Comparison of ENCODE assay signal across 17 cellular contexts in genomic region chr2:209666296-209666695, GRCh38.
DNase-seq lines count a peak whose midpoint lies in the region; ATAC-seq, FAIRE-seq and TF ChIP-seq lines count a peak whose summit lies in the region.
"Had no signal": no experiment of that assay in that cellular context is flagged by ENCODE, and none has a peak within 500 bp of the region (broad histone marks: within the 10 kb centered on the region; RNA-seq: fewer than 3 reads in every experiment).

No MANE protein-coding gene starts in this region.

- no peak for ATAC-seq in GM23338
- ATAC-seq in WTC11, result peak; percentile 58; the same call in 1 of the 2 replicates
- no peak for ATAC-seq in GM19455 (IDR thresholded peaks at IDR 0.05; ENCODE audit: unreplicated experiment)

- no peaks in the 10 kb centered on the region for H3F3A ChIP-seq in GM23338 (replicated peaks; ENCODE audit: low read depth)

- H3K9me2 ChIP-seq in GM23338 (ENCODE audit: insufficient read depth), result no peaks in the 10 kb centered on the region

- TF ChIP-seq EP300 in suprapubic skin (IDR thresholded peaks at IDR 0.05), result no peak

- no peaks in the 10 kb centered on the region for H4K20me1 ChIP-seq in GM23338 (replicated peaks; ENCODE audit: insufficient read depth)

- WGBS in suprapubic skin, result 64% methylated on average over 1 of the region's 1 CpG

- H3K4me2 ChIP-seq in GM23338, result peak overlapping the region; percentile 31; the same call in 1 of the 2 replicates

- no peak overlapping the region for H3K4me3 ChIP-seq in GM23338
- H3K4me3 ChIP-seq in suprapubic skin, result no peak overlapping the region
- H3K4me3 ChIP-seq: HAP-1 had no signal

- H3K27me3 ChIP-seq in GM23338 (ENCODE audit: insufficient read depth), result no peaks in the 10 kb centered on the region
- H3K27me3 ChIP-seq in suprapubic skin, result no peaks in the 10 kb centered on the region
- H3K27me3 ChIP-seq: BE2C had no signal

- TF ChIP-seq CTCF in D721Med (IDR thresholded peaks at IDR 0.05; ENCODE audit: insufficient read depth, missing control alignments), result no peak
- TF ChIP-seq CTCF in GM23338 (conservative IDR thresholded peaks at IDR 0.05; ENCODE audit: low read depth in 2 of 2), result no peak
- TF ChIP-seq CTCF in WTC11 (IDR thresholded peaks at IDR 0.05), result no peak
- TF ChIP-seq CTCF in GM20000 (IDR thresholded peaks at IDR 0.05; ENCODE audit: extremely low read depth, missing control alignments), result no peak
- TF ChIP-seq CTCF in suprapubic skin (IDR thresholded peaks at IDR 0.05), result no peak

- H3K27ac Mint-ChIP-seq in GM23338, result no peak overlapping the region
- no peak overlapping the region; the same call in 1 of the 2 replicates for H3K27ac Mint-ChIP-seq in WTC11
- H3K27ac Mint-ChIP-seq: CD4-positive, CD25-positive, alpha-beta regulatory T cell; CD8-positive, alpha-beta memory T cell had no signal

- no peaks in the 10 kb centered on the region for H3K36me3 ChIP-seq in GM23338 (ENCODE audit: insufficient read depth)
- no peaks in the 10 kb centered on the region for H3K36me3 ChIP-seq in suprapubic skin
- H3K36me3 ChIP-seq: HAP-1 had no signal

- POLR2A ChIA-PET in WTC11 (lab: Charles Lee), result no interaction called here

- H3K4me3 Mint-ChIP-seq in GM23338 (no peak overlapping the region), WTC11 (no peak overlapping the region)
- H3K4me3 Mint-ChIP-seq: CD4-positive, CD25-positive, alpha-beta regulatory T cell; CD8-positive, alpha-beta memory T cell had no signal

- CTCF ChIA-PET in WTC11 (lab: Charles Lee), result no interaction called here

- peaks cover 3% of the 10 kb centered on the region for H3K27me3 Mint-ChIP-seq in GM23338 (ENCODE audit: insufficient read depth, low read depth, poor library complexity)
- no peaks in the 10 kb centered on the region for H3K27me3 Mint-ChIP-seq in WTC11 (ENCODE audit: low read depth)
- H3K27me3 Mint-ChIP-seq: CD4-positive, CD25-positive, alpha-beta regulatory T cell; CD8-positive, alpha-beta memory T cell had no signal

- no peaks in the 10 kb centered on the region for H3K79me2 ChIP-seq in GM23338 (replicated peaks; ENCODE audit: insufficient read depth)

- peak; percentile 88 for FAIRE-seq in D721Med (lab: Jason Lieb, UNC)
- FAIRE-seq: G401.6, GM12891, GM19239 had no signal

- H3K4me1 ChIP-seq in GM23338 (ENCODE audit: insufficient read depth), result peaks cover 34% of the 10 kb centered on the region
- no peaks in the 10 kb centered on the region for H3K4me1 ChIP-seq in suprapubic skin

- H3K27ac ChIP-seq in GM23338 (ENCODE audit: low read depth) (no peak overlapping the region), suprapubic skin (no peak overlapping the region)

- TF ChIP-seq POLR2A in suprapubic skin (IDR thresholded peaks at IDR 0.05), result no peak

- H3K36me3 Mint-ChIP-seq in GM23338 (ENCODE audit: low read depth), result no peaks in the 10 kb centered on the region
- no peaks in the 10 kb centered on the region for H3K36me3 Mint-ChIP-seq in WTC11
- H3K36me3 Mint-ChIP-seq: CD4-positive, CD25-positive, alpha-beta regulatory T cell; CD8-positive, alpha-beta memory T cell had no signal

- DNase-seq in D721Med (ENCODE audit: insufficient read length, low spot score) (no peak), GM23338 (ENCODE audit: low spot score) (peak; percentile 15), WTC11 (ENCODE audit: low spot score) (no peak), foreskin melanocyte (peak; percentile 51), GM20000 (ENCODE audit: low spot score) (no peak), suprapubic skin (ENCODE audit: low spot score in 2 of 2) (no peak)
- DNase-seq: ACHN; BE2C; C1 segment of cervical spinal cord; CD4-positive, CD25-positive, alpha-beta regulatory T cell; CD8-positive, alpha-beta memory T cell; COR-L47 had no signal

- no peaks in the 10 kb centered on the region for H3K9me3 ChIP-seq in suprapubic skin
- H3K9me3 ChIP-seq: BE2C, HAP-1 had no signal

- no peak overlapping the region for H2AFZ ChIP-seq in GM23338

- H3K4me1 Mint-ChIP-seq in GM23338 (peaks cover 45% of the 10 kb centered on the region), WTC11 (peaks cover 45% of the 10 kb centered on the region)
- H3K4me1 Mint-ChIP-seq: CD4-positive, CD25-positive, alpha-beta regulatory T cell; CD8-positive, alpha-beta memory T cell had no signal

- H3K9me3 Mint-ChIP-seq in GM23338 (no peaks in the 10 kb centered on the region), WTC11 (no peaks in the 10 kb centered on the region)

TF ChIP-seq in GM23338, 12 proteins besides CTCF, POLR2A, EP300 and RAD21:
- TF ChIP-seq STAT1 (IDR thresholded peaks at IDR 0.05; ENCODE audit: unreplicated experiment) (no peak), POLR2AphosphoS5 (IDR thresholded peaks at IDR 0.05; ENCODE audit: low read depth) (no peak), ZNF114 (CRISPR knock-in tag; IDR thresholded peaks at IDR 0.05) (no peak), REST (IDR thresholded peaks at IDR 0.05; ENCODE audit: unreplicated experiment) (no peak), CREB1 (CRISPR knock-in tag; IDR thresholded peaks at IDR 0.05; ENCODE audit: low read depth) (no peak), JUNB (IDR thresholded peaks at IDR 0.05; ENCODE audit: unreplicated experiment) (no peak)

TF ChIP-seq in WTC11, 78 proteins besides CTCF, POLR2A, EP300 and RAD21:
- TF ChIP-seq ZNF232 (CRISPR knock-in tag; IDR thresholded peaks at IDR 0.05), result no peak
- TF ChIP-seq NFE2L1 (CRISPR knock-in tag; IDR thresholded peaks at IDR 0.05), result no peak
- TF ChIP-seq ZNF396 (CRISPR knock-in tag; IDR thresholded peaks at IDR 0.05; ENCODE audit: borderline replicate concordance), result no peak
- TF ChIP-seq ETV6 (CRISPR knock-in tag; IDR thresholded peaks at IDR 0.05), result no peak
- no peak for TF ChIP-seq PREB (CRISPR knock-in tag; IDR thresholded peaks at IDR 0.05; ENCODE audit: borderline replicate concordance)
- no peak for TF ChIP-seq NFYB (CRISPR knock-in tag; conservative IDR thresholded peaks at IDR 0.05; ENCODE audit: low read depth)
- no peak for TF ChIP-seq JAZF1 (CRISPR knock-in tag; IDR thresholded peaks at IDR 0.05)
- no peak for TF ChIP-seq NR1H2 (CRISPR knock-in tag; IDR thresholded peaks at IDR 0.05)
- TF ChIP-seq ZNF423 (CRISPR knock-in tag; IDR thresholded peaks at IDR 0.05), result no peak
- TF ChIP-seq TCF7 (CRISPR knock-in tag; IDR thresholded peaks at IDR 0.05; ENCODE audit: low read depth), result no peak
- TF ChIP-seq MLX (CRISPR knock-in tag; IDR thresholded peaks at IDR 0.05), result no peak
- TF ChIP-seq RELA (CRISPR knock-in tag; IDR thresholded peaks at IDR 0.05; ENCODE audit: borderline replicate concordance), result no peak
- no peak for TF ChIP-seq FOXK1 (CRISPR knock-in tag; IDR thresholded peaks at IDR 0.05)
- no peak for TF ChIP-seq IRF2 (CRISPR knock-in tag; IDR thresholded peaks at IDR 0.05; ENCODE audit: borderline replicate concordance, low read depth)
- TF ChIP-seq FOXP1 (CRISPR knock-in tag; IDR thresholded peaks at IDR 0.05; ENCODE audit: borderline replicate concordance), result no peak
- no peak for TF ChIP-seq SMAD4 (CRISPR knock-in tag; IDR thresholded peaks at IDR 0.05)
- no peak for TF ChIP-seq ATF3 (CRISPR knock-in tag; conservative IDR thresholded peaks at IDR 0.05)
- no peak for TF ChIP-seq NFATC4 (CRISPR knock-in tag; IDR thresholded peaks at IDR 0.05)
- no peak for TF ChIP-seq USF1 (CRISPR knock-in tag; IDR thresholded peaks at IDR 0.05)

Comparison
In these comparisons a context has a peak if more than half of its experiments do, and no peak if none do; other contexts are left out.
1. DNase-seq: peak in GM23338 (single experiment) and foreskin melanocyte (single experiment); none in D721Med (single experiment), WTC11 (single experiment), GM20000 (single experiment) and suprapubic skin (0 of 2).